In the genomic region with DNA sequence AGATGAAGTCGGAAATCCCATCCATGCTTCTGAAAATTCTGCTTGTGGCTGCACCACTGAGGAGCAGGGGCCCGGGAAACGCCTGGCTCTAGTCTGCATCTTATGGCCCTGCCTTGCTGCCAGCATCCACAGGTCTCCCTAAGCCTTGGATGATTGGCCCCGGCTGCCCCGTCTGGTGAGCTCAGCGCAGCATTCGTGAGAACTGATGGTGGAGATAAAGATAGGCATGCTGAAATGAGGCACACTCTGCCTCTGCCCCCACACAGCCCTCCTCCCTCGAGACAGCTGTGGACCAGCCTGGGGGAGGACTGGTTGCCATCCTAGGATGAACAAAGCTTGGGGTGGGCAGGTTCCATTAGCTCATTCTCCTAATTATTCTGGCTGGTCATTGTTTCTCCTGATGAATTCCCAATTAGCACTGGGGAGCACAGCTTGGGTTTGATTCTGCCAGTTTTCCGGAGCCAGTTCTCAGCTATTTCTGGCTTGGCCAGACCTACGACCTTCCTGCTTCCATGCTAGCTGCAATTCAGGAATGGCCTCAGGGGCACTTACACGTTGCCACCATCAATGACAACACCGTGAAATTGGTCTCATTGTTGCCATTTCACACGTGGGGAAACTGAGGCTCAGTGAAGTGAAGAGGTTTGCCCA, we compare ENCODE assay signal across 13 cellular contexts.
DNase-seq lines count a peak whose midpoint lies in the region; ATAC-seq and TF ChIP-seq lines count a peak whose summit lies in the region.
"Had no signal": no experiment of that assay in that cellular context is flagged by ENCODE, and none has a peak within 500 bp of the region (broad histone marks: within the 10 kb centered on the region; RNA-seq: fewer than 3 reads in every experiment).

No MANE protein-coding gene starts in this region.

- ATAC-seq in GM19455 (IDR thresholded peaks at IDR 0.05; ENCODE audit: unreplicated experiment) (no peak), HG02870 (IDR thresholded peaks at IDR 0.05; ENCODE audit: unreplicated experiment) (no peak)

- TF ChIP-seq CTCF in WERI-Rb-1 (IDR thresholded peaks at IDR 0.05; ENCODE audit: low read depth, low read length) = no peak
- TF ChIP-seq CTCF in retinal pigment epithelial cell (conservative IDR thresholded peaks at IDR 0.05; ENCODE audit: low read depth, low read length) = no peak

- H3K4me3 ChIP-seq in WERI-Rb-1 (ENCODE audit: low read depth, low read length) (no peak overlapping the region), retinal pigment epithelial cell (ENCODE audit: low read length) (no peak overlapping the region), MG63 (no peak overlapping the region)
- H3K4me3 ChIP-seq: SK-N-MC, spleen had no signal

- in situ Hi-C loops in G401 (cut with HindIII; ENCODE audit: low sequenced_read_pairs) = no loop called here

- no peak overlapping the region for H3K27ac ChIP-seq in WERI-Rb-1
- H3K27ac ChIP-seq: SK-N-MC had no signal

- H3K36me3 ChIP-seq in WERI-Rb-1 (no peaks in the 10 kb centered on the region), MG63 (no peaks in the 10 kb centered on the region)
- H3K36me3 ChIP-seq: spleen had no signal

- H3K9me3 ChIP-seq in WERI-Rb-1 (ENCODE audit: severe bottlenecking) (peaks cover 13% of the 10 kb centered on the region), MG63 (no peaks in the 10 kb centered on the region; the same call in 1 of the 2 replicates)

- no peaks in the 10 kb centered on the region for H3K27me3 ChIP-seq in WERI-Rb-1 (ENCODE audit: insufficient read depth, low read depth, severe bottlenecking)
- no peaks in the 10 kb centered on the region for H3K27me3 ChIP-seq in MG63
- H3K27me3 ChIP-seq: spleen had no signal

- DNase-seq in G401 (ENCODE audit: low spot score) (peak; percentile 88), WERI-Rb-1 (peak; percentile 24), iris pigment epithelial cell (ENCODE audit: low read depth) (peak; percentile 45), retinal pigment epithelial cell (ENCODE audit: low read depth) (peak; percentile 90), MG63 (no peak)
- DNase-seq in stimulated activated CD4-positive, alpha-beta T cell treated with anti-CD3 and anti-CD28 coated beads, Interleukin-2, amount 100 ng/mL, for 48 hours = no peak
- DNase-seq: activated CD4-positive, alpha-beta T cell treated with anti-CD3 and anti-CD28 coated beads for 48 hours; COR-L47; NCI-H526 treated with DMSO at 0.1 percent for 48 hours; spleen had no signal

Comparison
In these comparisons a context has a peak if more than half of its experiments do, and no peak if none do; other contexts are left out.
1. DNase-seq: peak in G401 (single experiment), WERI-Rb-1 (single experiment), iris pigment epithelial cell (single experiment) and retinal pigment epithelial cell (single experiment); none in stimulated activated CD4-positive, alpha-beta T cell treated with anti-CD3 and anti-CD28 coated beads, Interleukin-2, amount 100 ng/mL, for 48 hours (0 of 2) and MG63 (single experiment).